26 cellular contexts compared by ENCODE assay signal in the genomic region with DNA sequence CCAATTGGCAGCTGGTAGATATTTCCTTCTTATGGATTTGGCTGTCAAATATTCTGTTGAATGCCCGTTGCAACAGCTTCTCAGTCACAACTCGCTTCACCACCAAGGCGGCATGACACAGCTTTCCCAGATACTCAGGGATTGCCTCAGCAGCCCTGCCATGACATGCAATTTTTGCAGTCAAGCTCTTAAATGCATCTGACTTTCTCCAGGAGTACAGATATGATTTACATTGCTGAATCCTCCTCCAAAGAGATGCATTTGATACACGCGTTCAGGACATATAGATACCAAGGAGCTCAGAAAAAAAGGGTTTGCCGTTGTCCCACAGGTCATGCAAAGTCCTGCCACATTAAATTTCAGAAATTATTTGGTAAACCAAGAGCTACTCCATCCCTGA. TPM values are rescaled to one million over a fixed set of nuclear protein-coding genes. Genes with fewer than 3 reads are reported as not detected.
"Had no signal": no experiment of that assay in that cellular context is flagged by ENCODE, and none has a peak within 500 bp of the region (broad histone marks: within the 10 kb centered on the region; RNA-seq: fewer than 3 reads in every experiment).

No MANE protein-coding gene starts in this region.

- DNase-seq: colonic mucosa; dermis blood vessel endothelial cell; foreskin fibroblast; head of caudate nucleus; hippocampal formation; natural killer cell; nucleus accumbens; ovary; right lobe of liver; stimulated activated CD4-positive, alpha-beta T cell treated with anti-CD3 and anti-CD28 coated beads, Interleukin-4, amount 100 ng/mL, for 1 hour; stimulated activated CD8-positive, alpha-beta memory T cell treated with anti-CD3 and anti-CD28 coated beads, Interleukin-4, amount 100 ng/mL, for 48 hours; stimulated activated naive CD8-positive, alpha-beta T cell treated with anti-CD3 and anti-CD28 coated beads, Interleukin-15, Interleukin-2, amounts not matched to agents 100 U/mL and 50 U/mL, for 24 hours; upper lobe of right lung had no signal

- H3K27me3 ChIP-seq: colonic mucosa, ovary, right lobe of liver, tibial nerve, upper lobe of right lung, vagina had no signal

- FAIRE-seq: islet of Langerhans had no signal

- H3K4me3 Mint-ChIP-seq: mesothelial cell of epicardium; natural killer cell; neural crest cell; stimulated activated effector memory CD8-positive, alpha-beta T cell treated with anti-CD3 and anti-CD28 coated beads, Interleukin-12 subunit alpha, Interleukin-12 subunit beta, amount 100 ng/mL, for 72 hours had no signal

- H3K36me3 Mint-ChIP-seq: mesothelial cell of epicardium; natural killer cell; stimulated activated effector memory CD8-positive, alpha-beta T cell treated with anti-CD3 and anti-CD28 coated beads, Interleukin-12 subunit alpha, Interleukin-12 subunit beta, amount 100 ng/mL, for 72 hours had no signal

- H3K27ac ChIP-seq: colonic mucosa, ovary, right lobe of liver, tibial nerve, upper lobe of right lung, vagina had no signal

- H3K9me3 Mint-ChIP-seq: natural killer cell had no signal

- H3K27ac Mint-ChIP-seq: mesothelial cell of epicardium; natural killer cell; progenitor cell of endocrine pancreas; stimulated activated effector memory CD8-positive, alpha-beta T cell treated with anti-CD3 and anti-CD28 coated beads, Interleukin-12 subunit alpha, Interleukin-12 subunit beta, amount 100 ng/mL, for 72 hours had no signal

- H3K9me3 ChIP-seq: colonic mucosa, ovary, right lobe of liver, vagina had no signal

- H3K36me3 ChIP-seq: colonic mucosa, ovary, right lobe of liver, tibial nerve, upper lobe of right lung, vagina had no signal

- H3K4me1 ChIP-seq: colonic mucosa, right lobe of liver, tibial nerve, upper lobe of right lung had no signal

- ATAC-seq: left lobe of liver; natural killer cell; right lobe of liver; stimulated activated effector memory CD8-positive, alpha-beta T cell treated with anti-CD3 and anti-CD28 coated beads, Interleukin-12 subunit alpha, Interleukin-12 subunit beta, amount 100 ng/mL, for 72 hours; stimulated activated naive CD8-positive, alpha-beta T cell treated with anti-CD3 and anti-CD28 coated beads, Interleukin-15, Interleukin-2, amounts not matched to agents 100 U/mL and 50 U/mL, for 24 hours; upper lobe of right lung had no signal

- H3K4me1 Mint-ChIP-seq: mesothelial cell of epicardium; neural crest cell; stimulated activated effector memory CD8-positive, alpha-beta T cell treated with anti-CD3 and anti-CD28 coated beads, Interleukin-12 subunit alpha, Interleukin-12 subunit beta, amount 100 ng/mL, for 72 hours had no signal

- H3K4me3 ChIP-seq: colonic mucosa, ovary, right lobe of liver, tibial nerve, upper lobe of right lung, vagina had no signal

RNA-seq across cellular contexts. Expression of a gene that starts 6.5 kb away (rescaled TPM):
- total RNA-seq: colonic mucosa, left lobe of liver, mucosa of gallbladder, neural crest cell, progenitor cell of endocrine pancreas had no signal

RNA-seq across cellular contexts. Expression of a gene that starts 20.7 kb away (rescaled TPM):
- total RNA-seq: cerebellum, colonic mucosa, left lobe of liver, mucosa of gallbladder, myocyte, natural killer cell, neural crest cell, progenitor cell of endocrine pancreas, temporal lobe had no signal

RNA-seq across cellular contexts. Expression of a gene that starts 39.2 kb away (rescaled TPM):
- total RNA-seq: colonic mucosa, dermis blood vessel endothelial cell, left lobe of liver, mesothelial cell of epicardium, mucosa of gallbladder, myocyte, natural killer cell, neural crest cell, ovary, progenitor cell of endocrine pancreas, right lobe of liver, tibial nerve, upper lobe of right lung, vagina had no signal
- polyA plus RNA-seq: esophagus, ovary had no signal

RNA-seq across cellular contexts. Expression of a gene that starts 40.1 kb away (rescaled TPM):
- total RNA-seq: cerebellum, colonic mucosa, dermis blood vessel endothelial cell, left lobe of liver, mesothelial cell of epicardium, mucosa of gallbladder, myocyte, natural killer cell, neural crest cell, progenitor cell of endocrine pancreas, temporal lobe, tibial nerve, upper lobe of right lung had no signal
- polyA plus RNA-seq: ovary had no signal

RNA-seq across cellular contexts. Expression of a gene that starts 59.9 kb away (rescaled TPM):
- total RNA-seq: cerebellum, colonic mucosa, dermis blood vessel endothelial cell, left lobe of liver, mesothelial cell of epicardium, mucosa of gallbladder, myocyte, neural crest cell, ovary, progenitor cell of endocrine pancreas, right lobe of liver, temporal lobe, tibial nerve, upper lobe of right lung, vagina had no signal
- polyA plus RNA-seq: ovary had no signal
